Comparison of ENCODE assay signal across 9 cellular contexts in the genomic region with DNA sequence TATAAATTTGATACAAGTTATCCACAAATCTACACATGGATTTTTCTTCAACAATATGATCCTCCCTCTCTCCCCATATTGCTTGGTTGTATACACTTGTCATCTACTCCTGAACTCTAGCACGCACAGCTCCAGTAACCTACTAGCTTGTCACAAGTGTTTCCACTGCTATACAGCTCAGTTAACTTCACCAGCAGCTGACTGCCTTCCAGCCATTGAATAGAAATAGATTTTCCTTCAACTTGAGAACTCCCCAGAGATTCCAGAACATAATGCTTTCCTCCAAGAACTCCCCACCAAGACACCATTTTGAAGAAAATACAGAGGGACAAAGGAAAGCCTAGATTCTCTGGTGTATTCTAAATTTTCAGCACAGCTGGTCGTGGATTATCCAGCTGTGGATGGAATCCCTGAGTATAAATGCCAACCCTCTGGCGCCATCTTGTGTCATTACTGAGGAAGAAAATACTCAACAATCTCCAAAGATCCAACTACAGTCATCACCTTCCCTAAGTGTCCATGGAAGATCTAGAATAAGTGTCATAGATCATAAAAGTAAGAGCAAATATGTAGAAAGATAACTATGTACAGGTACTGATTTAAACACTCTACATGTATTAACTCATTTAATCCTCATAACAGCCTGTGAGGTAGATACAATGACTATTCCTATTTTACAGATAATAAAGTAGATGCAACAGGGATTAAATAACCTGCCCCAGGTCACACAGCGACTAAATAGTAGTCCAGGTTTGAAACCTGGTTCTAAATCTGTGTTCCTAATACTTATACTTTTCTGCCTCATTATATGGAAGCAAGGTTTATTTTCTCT.
A peak's percentile ranks its signal among the peaks of the same experiment; 100 is the strongest.
DNase-seq lines count a peak whose midpoint lies in the region; ATAC-seq and TF ChIP-seq lines count a peak whose summit lies in the region.
"Had no signal": no experiment of that assay in that cellular context is flagged by ENCODE, and none has a peak within 500 bp of the region (broad histone marks: within the 10 kb centered on the region; RNA-seq: fewer than 3 reads in every experiment).

No MANE protein-coding gene starts in this region.

- intact Hi-C loops in CD14-positive monocyte (cut with micrococcal nuclease) = no loop called here

- ATAC-seq in HG03135 (IDR thresholded peaks at IDR 0.05; ENCODE audit: unreplicated experiment) = no peak

- DNase-seq in CD14-positive monocyte (ENCODE audit: low spot score) (no peak), H7 (peak; percentile 47), NCI-H460 (ENCODE audit: extremely low read depth, low read depth) (peak; percentile 61), iPS-NIHi11 (ENCODE audit: low spot score) (peak; percentile 58), substantia nigra (lab: John Stamatoyannopoulos, UW) (peak in 26 of 49 donors; percentile 0 to 68 (median 16)), NOMO-1 treated with dmso at 0.1 percent for 144 hours (lab: John Stamatoyannopoulos, UW; ENCODE audit: unreplicated experiment) (no peak)

- H3K36me3 ChIP-seq in H7 (replicated peaks; ENCODE audit: control insufficient read depth, insufficient read depth, low read length) = no peaks in the 10 kb centered on the region

- peaks cover 0 to 4% (median 0%) of the 10 kb centered on the region in 3 donors for H3K27me3 Mint-ChIP-seq in CD14-positive monocyte (ENCODE audit: low read depth in 3 of 3)
- no peaks in the 10 kb centered on the region for H3K27me3 Mint-ChIP-seq in brain
- H3K27me3 Mint-ChIP-seq: IgD-negative memory B cell had no signal

- TF ChIP-seq CTCF in CD14-positive monocyte (IDR thresholded peaks at IDR 0.05) (peak; percentile 40), brain (conservative IDR thresholded peaks at IDR 0.05) (peak; percentile 93 to 95)

- H3K4me1 Mint-ChIP-seq in CD14-positive monocyte = no peaks in the 10 kb centered on the region
- H3K4me1 Mint-ChIP-seq in brain = peaks cover 37% of the 10 kb centered on the region
- H3K4me1 Mint-ChIP-seq: IgD-negative memory B cell had no signal

- H3K9me3 Mint-ChIP-seq in CD14-positive monocyte (no peaks in the 10 kb centered on the region), brain (peaks cover 0 to 3% (median 0%) of the 10 kb centered on the region in 5 experiments)

- H3K4me3 Mint-ChIP-seq in CD14-positive monocyte (no peak overlapping the region), brain (peak overlapping the region in 2 of 5 experiments; percentile 2 to 10)
- H3K4me3 Mint-ChIP-seq: IgD-negative memory B cell had no signal

- H3K27ac ChIP-seq in substantia nigra (ENCODE audit: low read depth, low read length, poor library complexity, severe bottlenecking) = no peak overlapping the region

- no peak overlapping the region for H3K4me3 ChIP-seq in H7 (ENCODE audit: insufficient read depth, low read depth, low read length)

- H3K36me3 Mint-ChIP-seq in CD14-positive monocyte (no peaks in the 10 kb centered on the region), brain (peaks cover 47% of the 10 kb centered on the region)
- H3K36me3 Mint-ChIP-seq: IgD-negative memory B cell had no signal

- no peaks in the 10 kb centered on the region for H3K27me3 ChIP-seq in H7 (ENCODE audit: control insufficient read depth, insufficient read depth, low read length)

- H3K27ac Mint-ChIP-seq in CD14-positive monocyte (no peak overlapping the region), brain (peak overlapping the region in 3 of 5 experiments; percentile 44 to 79 (median 50))
- H3K27ac Mint-ChIP-seq: IgD-negative memory B cell had no signal

Comparison
In these comparisons a context has a peak if more than half of its experiments do, and no peak if none do; other contexts are left out.
1. DNase-seq: peak in H7 (single experiment), NCI-H460 (single experiment), iPS-NIHi11 (single experiment) and substantia nigra (26 of 49); none in CD14-positive monocyte (single experiment) and NOMO-1 treated with dmso at 0.1 percent for 144 hours (single experiment).
2. H3K27ac Mint-ChIP-seq: peak in brain (3 of 5); none in CD14-positive monocyte (0 of 7).